ENCODE assay signal across 26 cellular contexts in the genomic region with DNA sequence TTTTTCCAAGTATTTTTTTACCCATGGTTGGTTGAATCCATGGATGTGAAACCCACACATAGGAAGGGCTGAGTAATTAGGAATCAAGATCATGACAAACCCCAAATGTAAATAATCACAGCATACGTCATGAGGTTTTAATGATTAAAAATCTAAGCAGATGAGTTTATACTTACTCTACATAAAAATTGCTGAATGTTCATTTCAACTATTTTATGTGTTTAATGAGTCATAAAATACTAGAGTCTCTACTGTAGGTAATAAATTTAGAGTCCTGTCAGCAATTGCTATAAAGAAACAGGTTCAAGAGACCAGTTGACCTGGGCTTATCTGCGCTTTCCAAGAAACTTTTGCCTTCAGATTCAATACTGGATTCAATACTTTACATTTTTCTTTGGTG. TPM values are rescaled to one million over a fixed set of nuclear protein-coding genes. Genes with fewer than 3 reads are reported as not detected.
DNase-seq lines count a peak whose midpoint lies in the region; ATAC-seq, FAIRE-seq and TF ChIP-seq lines count a peak whose summit lies in the region.
"Had no signal": no experiment of that assay in that cellular context is flagged by ENCODE, and none has a peak within 500 bp of the region (broad histone marks: within the 10 kb centered on the region; RNA-seq: fewer than 3 reads in every experiment).

No MANE protein-coding gene starts in this region.

- POLR2A ChIA-PET in IMR-90 (lab: Charles Lee; ENCODE audit: unreplicated experiment), result no interaction called here

- H3K56ac ChIP-seq in IMR-90 (ENCODE audit: extremely low read depth, insufficient read depth, low read length), result no peak overlapping the region

- H2BK15ac ChIP-seq in IMR-90 (ENCODE audit: low read depth, low read length), result no peak overlapping the region

- H3K79me1 ChIP-seq in IMR-90 (ENCODE audit: low read depth in 1 of 2, low read length in 2 of 2), result no peaks in the 10 kb centered on the region

- TF ChIP-seq POLR2A in IMR-90 (IDR thresholded peaks at IDR 0.05; ENCODE audit: low read depth, low read length), result no peak

- no peak overlapping the region for H2BK20ac ChIP-seq in IMR-90 (ENCODE audit: low read depth, low read length)

- TF ChIP-seq CTCF in IMR-90 (conservative IDR thresholded peaks at IDR 0.05; ENCODE audit: low read depth, low read length) (no peak), bronchial epithelial cell (IDR thresholded peaks at IDR 0.05; ENCODE audit: insufficient read depth, low read length, severe bottlenecking) (no peak)

- no peak overlapping the region for H4K8ac ChIP-seq in IMR-90 (ENCODE audit: low read depth in 2 of 2, low read length in 2 of 2)

- H3K9ac ChIP-seq in IMR-90 (ENCODE audit: low read depth, low read length), result no peak overlapping the region
- H3K9ac ChIP-seq: BLaER1 treated with 17β-estradiol and CSF1 and Interleukin-3, amounts not matched to agents 10 nM and 100 nM; neural progenitor cell had no signal

- peak; percentile 82 for DNase-seq in ELR (ENCODE audit: low read depth)
- peak; percentile 76 for DNase-seq in IMR-90
- peak; percentile 85 for DNase-seq in bronchial epithelial cell (ENCODE audit: low read depth)
- peak; percentile 22 for DNase-seq in kidney tubule cell (ENCODE audit: low spot score)
- DNase-seq in NK-92 (lab: John Stamatoyannopoulos, UW; ENCODE audit: unreplicated experiment), result no peak
- DNase-seq in NCI-H446 treated with DMSO at 0.1 percent for 48 hours (lab: John Stamatoyannopoulos, UW), result no peak
- no peak for DNase-seq in Ammon's horn (ENCODE audit: low spot score)
- DNase-seq: activated CD4-positive, alpha-beta T cell treated with anti-CD3 and anti-CD28 coated beads for 36 hours; activated CD8-positive, alpha-beta memory T cell treated with anti-CD3 and anti-CD28 coated beads for 24 hours; activated gamma-delta T cell; activated naive CD8-positive, alpha-beta T cell treated with anti-CD3 and anti-CD28 coated beads, Interleukin-2, amount 10 ng/mL, durations not matched to agents 7 days and 5 days; cerebellar nuclear complex; COR-L47; DMS79 treated with DMSO at 0.1 percent for 48 hours; dorsolateral prefrontal cortex; heart left ventricle; left cardiac atrium; NCI-H524; NK-92 treated with Interleukin-12 subunit alpha and Interleukin-12 subunit beta, amount 100 ng/mL, for 24 hours; SHP77 treated with DMSO at 0.1 percent for 48 hours; sigmoid colon; stimulated activated naive B cell treated with anti-CD40 and anti-IgM and Interleukin-4, amounts not matched to agents 10 μg/mL and 1 μg/mL and 100 μg/mL, for 72 hours had no signal

- H3K18ac ChIP-seq in IMR-90 (ENCODE audit: low read depth, low read length), result no peak overlapping the region

- no peak overlapping the region for H2BK5ac ChIP-seq in IMR-90 (ENCODE audit: low read depth, low read length, poor library complexity, severe bottlenecking)

- H3K27me3 ChIP-seq in IMR-90 (ENCODE audit: control insufficient read depth, insufficient read depth, low read length), result no peaks in the 10 kb centered on the region
- H3K27me3 ChIP-seq in bronchial epithelial cell (ENCODE audit: control insufficient read depth, insufficient read depth, low read length), result no peaks in the 10 kb centered on the region
- H3K27me3 ChIP-seq: BLaER1 treated with 17β-estradiol and CSF1 and Interleukin-3, amounts not matched to agents 10 nM and 100 nM; dorsolateral prefrontal cortex; heart left ventricle; neural progenitor cell; sigmoid colon had no signal

- H4K91ac ChIP-seq in IMR-90 (ENCODE audit: insufficient read depth, low read depth, low read length), result no peak overlapping the region

- H2AK5ac ChIP-seq in IMR-90 (ENCODE audit: low read depth, low read length), result no peak overlapping the region

- no peak for TF ChIP-seq RAD21 in IMR-90 (IDR thresholded peaks at IDR 0.05; ENCODE audit: low read length)

- H3K4me1 ChIP-seq in IMR-90 (ENCODE audit: control insufficient read depth, insufficient read depth, low read length), result no peaks in the 10 kb centered on the region
- H3K4me1 ChIP-seq: BLaER1 treated with 17β-estradiol and CSF1 and Interleukin-3, amounts not matched to agents 10 nM and 100 nM; heart left ventricle; neural progenitor cell; prostate gland; sigmoid colon had no signal

- H3K4ac ChIP-seq in IMR-90 (ENCODE audit: low read depth, low read length), result no peak overlapping the region

- H3K9me3 ChIP-seq in IMR-90 (ENCODE audit: control insufficient read depth, insufficient read depth, low read length), result no peaks in the 10 kb centered on the region
- H3K9me3 ChIP-seq: BLaER1 treated with 17β-estradiol and CSF1 and Interleukin-3, amounts not matched to agents 10 nM and 100 nM; heart left ventricle; prostate gland; sigmoid colon had no signal

- ATAC-seq in IMR-90 (ENCODE audit: low read depth) (peak; percentile 42), HG02870 (IDR thresholded peaks at IDR 0.05; ENCODE audit: unreplicated experiment) (no peak)
- ATAC-seq: activated CD4-positive, alpha-beta T cell treated with anti-CD3 and anti-CD28 coated beads for 36 hours; heart left ventricle; left cardiac atrium; stimulated activated naive B cell treated with anti-CD40 and anti-IgM and Interleukin-4, amounts not matched to agents 10 μg/mL and 1 μg/mL and 100 μg/mL, for 72 hours had no signal

- no peak overlapping the region for H3K23ac ChIP-seq in IMR-90 (ENCODE audit: low read depth, low read length)

- H2AFZ ChIP-seq in IMR-90 (replicated peaks; ENCODE audit: low read length, poor library complexity), result no peak overlapping the region
- H2AFZ ChIP-seq: neural progenitor cell had no signal

- no peak overlapping the region for H3K4me2 ChIP-seq in IMR-90 (ENCODE audit: low read depth, low read length)
- H3K4me2 ChIP-seq: BLaER1 treated with 17β-estradiol and CSF1 and Interleukin-3, amounts not matched to agents 10 nM and 100 nM; neural progenitor cell had no signal

- no peak for FAIRE-seq in bronchial epithelial cell (lab: Jason Lieb, UNC)

- CTCF ChIA-PET in IMR-90 (lab: Yijun Ruan, JAX), result no interaction called here

- intact Hi-C loops in IMR-90 (cut with micrococcal nuclease), result no loop called here

- H3K36me3 ChIP-seq in IMR-90 (ENCODE audit: control insufficient read depth, insufficient read depth, low read length), result peaks cover 7% of the 10 kb centered on the region
- H3K36me3 ChIP-seq in bronchial epithelial cell (ENCODE audit: control insufficient read depth, insufficient read depth, low read length), result peaks cover 4% of the 10 kb centered on the region
- H3K36me3 ChIP-seq: neural progenitor cell had no signal

- no TSS peak for BruUV-seq in IMR-90 (replicated peaks; lab: Mats Ljungman, UMichigan)

- H2BK120ac ChIP-seq in IMR-90 (ENCODE audit: low read depth, low read length), result no peak overlapping the region

- dilution Hi-C loops in IMR-90 (cut with HindIII; ENCODE audit: low sequenced_read_pairs, unreplicated experiment), result no loop called here

- H2AK9ac ChIP-seq in IMR-90 (replicated peaks; ENCODE audit: low read depth, low read length, poor library complexity), result no peak overlapping the region

- H3K4me3 ChIP-seq in IMR-90 (ENCODE audit: insufficient read depth, low read depth, low read length) (no peak overlapping the region), bronchial epithelial cell (ENCODE audit: low read depth, low read length) (no peak overlapping the region)
- H3K4me3 ChIP-seq: BLaER1 treated with 17β-estradiol and CSF1 and Interleukin-3, amounts not matched to agents 10 nM and 100 nM; dorsolateral prefrontal cortex; heart left ventricle; neural progenitor cell; prostate gland; sigmoid colon had no signal

- in situ Hi-C loops in IMR-90 (cut with MboI; ENCODE audit: low sequenced_read_pairs), result no loop called here

- no peak overlapping the region for H3K27ac ChIP-seq in IMR-90 (ENCODE audit: insufficient read depth, low read length)
- H3K27ac ChIP-seq: BLaER1 treated with 17β-estradiol and CSF1 and Interleukin-3, amounts not matched to agents 10 nM and 100 nM; dorsolateral prefrontal cortex; heart left ventricle; neural progenitor cell; prostate gland; sigmoid colon had no signal

- no peak overlapping the region for H3K14ac ChIP-seq in IMR-90 (replicated peaks; ENCODE audit: low read depth, low read length)

- H4K5ac ChIP-seq in IMR-90 (ENCODE audit: low read depth, low read length), result no peak overlapping the region

- H4K20me1 ChIP-seq in IMR-90 (ENCODE audit: insufficient read depth, low read length), result no peaks in the 10 kb centered on the region
- H4K20me1 ChIP-seq: BLaER1 treated with 17β-estradiol and CSF1 and Interleukin-3, amounts not matched to agents 10 nM and 100 nM had no signal

- no CpG with 5 or more reads among the region's 2 CpGs for WGBS in IMR-90 (ENCODE audit: extremely low coverage in 2 of 2, insufficient read length in 1 of 2), 2 experiments

- H3K9me1 ChIP-seq in IMR-90 (ENCODE audit: insufficient read depth, low read length), result no peaks in the 10 kb centered on the region

TF ChIP-seq in IMR-90, 13 proteins besides CTCF, POLR2A, EP300 and RAD21:
- TF ChIP-seq FOS (IDR thresholded peaks at IDR 0.05; ENCODE audit: low read depth, low read length) (0 out of 2 replicates have a peak, but pooled peaks have one; percentile 10), MAFK (IDR thresholded peaks at IDR 0.05; ENCODE audit: low read depth, low read length) (peak; percentile 90)
- TF ChIP-seq, protein P1, sequence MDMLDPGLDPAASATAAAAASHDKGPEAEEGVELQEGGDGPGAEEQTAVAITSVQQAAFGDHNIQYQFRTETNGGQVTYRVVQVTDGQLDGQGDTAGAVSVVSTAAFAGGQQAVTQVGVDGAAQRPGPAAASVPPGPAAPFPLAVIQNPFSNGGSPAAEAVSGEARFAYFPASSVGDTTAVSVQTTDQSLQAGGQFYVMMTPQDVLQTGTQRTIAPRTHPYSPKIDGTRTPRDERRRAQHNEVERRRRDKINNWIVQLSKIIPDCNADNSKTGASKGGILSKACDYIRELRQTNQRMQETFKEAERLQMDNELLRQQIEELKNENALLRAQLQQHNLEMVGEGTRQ (IDR thresholded peaks at IDR 0.05; ENCODE audit: low read depth, low read length), result no peak
TF ChIP-seq in IMR-90: peak in this region for 2.

RNA-seq across cellular contexts. Expression of a gene that starts 18.2 kb away (rescaled TPM):
- total RNA-seq in IMR-90 (2012; rRNA removed) (2.5 and 2.7 TPM in 2 replicates), bronchial epithelial cell (11.6 and 14.2 TPM in 2 replicates)
- 2.8 and 3.0 TPM in 2 replicates for polyA plus RNA-seq in IMR-90 (2012; rRNA removed)
- 1.2 and 1.4 TPM in 2 replicates for polyA plus RNA-seq in IMR-90 (2012; cell fraction: cytosol; rRNA removed)
- polyA plus RNA-seq in IMR-90 (2012; cell fraction: nucleus; rRNA removed; ENCODE audit: low replicate concordance), result 1.2 and 5.2 TPM in 2 replicates

Comparison
In these comparisons a context has a peak if more than half of its experiments do, and no peak if none do; other contexts are left out.
1. DNase-seq: peak in ELR (single experiment), IMR-90 (single experiment), bronchial epithelial cell (single experiment) and kidney tubule cell (single experiment); none in NK-92 (single experiment), NCI-H446 treated with DMSO at 0.1 percent for 48 hours (single experiment) and Ammon's horn (single experiment).